In genomic region chr12:67268896-67269631, GRCh38 we compare ENCODE assay signal across 1 cellular context.
TF ChIP-seq lines count a peak whose summit lies in the region.

Gene CAND1, plus strand, starts transcription at chr12:67269358. Its CDS starts 360 bp downstream, at chr12:67269718.

TF ChIP-seq in K562, 482 proteins besides CTCF, POLR2A, EP300 and RAD21 (continued from another document and continues in another):
- TF ChIP-seq ZNF639 (CRISPR knock-in tag; conservative IDR thresholded peaks at IDR 0.05 in 1 of 2, IDR thresholded peaks at IDR 0.05 in 1 of 2) (peak in 1 of 2 experiments; percentile 87; a peak in 2 of 4 replicates), FOXM1 (IDR thresholded peaks at IDR 0.05; ENCODE audit: low read depth) (peak; percentile 61), FOXM1 (CRISPR knock-in tag; IDR thresholded peaks at IDR 0.05; ENCODE audit: low read depth) (no peak), EP400 (IDR thresholded peaks at IDR 0.05) (peak; percentile 100), UBTF (IDR thresholded peaks at IDR 0.05; ENCODE audit: borderline replicate concordance in 1 of 2, low read depth in 2 of 2, low read length in 2 of 2) (peak; percentile 40 to 59; a peak in 1 of 4 replicates), SRF (CRISPR knock-in tag; IDR thresholded peaks at IDR 0.05) (peak in 1 of 2 experiments; percentile 38; a peak in 1 of 4 replicates), NFE2 (IDR thresholded peaks at IDR 0.05; ENCODE audit: low read depth) (peak; percentile 87), ZNF655 (CRISPR knock-in tag; IDR thresholded peaks at IDR 0.05) (no peak), GTF2E2 (tag; IDR thresholded peaks at IDR 0.05) (peak; percentile 11; the same call in 1 of the 2 replicates), OTX1 (CRISPR knock-in tag; IDR thresholded peaks at IDR 0.05) (peak; percentile 62; the same call in 1 of the 2 replicates), U2AF2 (optimal IDR thresholded peaks at IDR 0.05; ENCODE audit: low read depth, low read length) (no peak), TFAM (CRISPR knock-in tag; conservative IDR thresholded peaks at IDR 0.05) (no peak), FOXA3 (CRISPR knock-in tag; conservative IDR thresholded peaks at IDR 0.05 in 1 of 2, IDR thresholded peaks at IDR 0.05 in 1 of 2) (0 out of 4 replicates have a peak, but pooled peaks of 1 of the 2 experiments have one; percentile 61), TRIM24 (IDR thresholded peaks at IDR 0.05) (peak in 1 of 2 experiments; percentile 71; a peak in 2 of 4 replicates), E2F1 (CRISPR knock-in tag; IDR thresholded peaks at IDR 0.05) (0 out of 2 replicates have a peak, but pooled peaks have one; percentile 10), ZNF561 (CRISPR knock-in tag; conservative IDR thresholded peaks at IDR 0.05) (no peak), MCM2 (IDR thresholded peaks at IDR 0.05; ENCODE audit: low read depth) (no peak), ZNF644 (tag; IDR thresholded peaks at IDR 0.05; ENCODE audit: low read depth) (peak; percentile 89), NCOR1 (IDR thresholded peaks at IDR 0.05) (peak; percentile 53; the same call in 1 of the 2 replicates), HNRNPLL (IDR thresholded peaks at IDR 0.05; ENCODE audit: low read depth, low read length, poor library complexity, severe bottlenecking) (peak; percentile 66), ZNF586 (CRISPR knock-in tag; conservative IDR thresholded peaks at IDR 0.05) (no peak), ZBTB8A (IDR thresholded peaks at IDR 0.05; ENCODE audit: partially characterized antibody) (peak; percentile 64), CGGBP1 (CRISPR knock-in tag; IDR thresholded peaks at IDR 0.05) (no peak; the same call in 1 of the 2 replicates), SMAD4 (CRISPR knock-in tag; conservative IDR thresholded peaks at IDR 0.05) (peak; percentile 90), ZBTB2 (IDR thresholded peaks at IDR 0.05) (peak; percentile 91), NCOA6 (IDR thresholded peaks at IDR 0.05) (peak; percentile 95), CXXC5 (CRISPR knock-in tag; IDR thresholded peaks at IDR 0.05) (peak; percentile 98), SP2 (IDR thresholded peaks at IDR 0.05; ENCODE audit: extremely low read depth, low read depth, low read length, poor library complexity, severe bottlenecking) (peak; percentile 58), NFIC (IDR thresholded peaks at IDR 0.05) (peak; percentile 98), MYBL2 (IDR thresholded peaks at IDR 0.05; ENCODE audit: low read depth) (peak; percentile 88), MYBL2 (CRISPR knock-in tag; IDR thresholded peaks at IDR 0.05; ENCODE audit: borderline replicate concordance) (no peak), HES1 (IDR thresholded peaks at IDR 0.05; ENCODE audit: low read depth) (no peak), VEZF1 (CRISPR knock-in tag; IDR thresholded peaks at IDR 0.05) (peak; percentile 95), GABPB1 (CRISPR knock-in tag; IDR thresholded peaks at IDR 0.05) (peak; percentile 16; the same call in 1 of the 2 replicates), BHLHE40 (IDR thresholded peaks at IDR 0.05; ENCODE audit: low read length) (peak; percentile 6; the same call in 1 of the 2 replicates), ZC3H8 (IDR thresholded peaks at IDR 0.05) (no peak), SMAD1 (IDR thresholded peaks at IDR 0.05; ENCODE audit: low read depth, low read length, partially characterized antibody) (peak; percentile 55), XRCC5 (IDR thresholded peaks at IDR 0.05; ENCODE audit: low read depth, low read length) (peak; percentile 56; the same call in 1 of the 2 replicates), MLLT1 (IDR thresholded peaks at IDR 0.05) (peak in 1 of 2 experiments; percentile 41; a peak in 1 of 4 replicates), HIVEP1 (CRISPR knock-in tag; IDR thresholded peaks at IDR 0.05) (peak; percentile 9; the same call in 1 of the 2 replicates), POLR2B (IDR thresholded peaks at IDR 0.05; ENCODE audit: low read depth, partially characterized antibody) (peak; percentile 50), MXI1 (IDR thresholded peaks at IDR 0.05; ENCODE audit: low read depth, low read length) (peak; percentile 54; the same call in 1 of the 2 replicates), HDAC3 (IDR thresholded peaks at IDR 0.05; ENCODE audit: borderline replicate concordance, partially characterized antibody) (peak; percentile 70), CEBPB (tag; IDR thresholded peaks at IDR 0.05) (0 out of 2 replicates have a peak, but pooled peaks have one; percentile 6), HNRNPL (IDR thresholded peaks at IDR 0.05; ENCODE audit: low read depth, low read length) (no peak), CBX1 (IDR thresholded peaks at IDR 0.05; ENCODE audit: low read depth) (no peak), NFATC3 (IDR thresholded peaks at IDR 0.05) (no peak), MAX (CRISPR knock-in tag; IDR thresholded peaks at IDR 0.05) (peak; percentile 80), ZNF175 (CRISPR knock-in tag; IDR thresholded peaks at IDR 0.05; ENCODE audit: low read depth) (peak; percentile 58; the same call in 1 of the 2 replicates), ZNF766 (CRISPR knock-in tag; conservative IDR thresholded peaks at IDR 0.05) (0 out of 2 replicates have a peak, but pooled peaks have one; percentile 71), DPF2 (IDR thresholded peaks at IDR 0.05) (no peak), FOXK1 (CRISPR knock-in tag; IDR thresholded peaks at IDR 0.05; ENCODE audit: borderline replicate concordance) (0 out of 2 replicates have a peak, but pooled peaks have one; percentile 19), ZNF511 (CRISPR knock-in tag; IDR thresholded peaks at IDR 0.05) (0 out of 2 replicates have a peak, but pooled peaks have one; percentile 60), SIN3B (IDR thresholded peaks at IDR 0.05; ENCODE audit: low read depth) (no peak), PML (IDR thresholded peaks at IDR 0.05; ENCODE audit: low read length) (peak; percentile 55), HNRNPUL1 (IDR thresholded peaks at IDR 0.05; ENCODE audit: low read length) (no peak), RB1 (IDR thresholded peaks at IDR 0.05; ENCODE audit: low read depth) (peak; percentile 79), MEIS2 (IDR thresholded peaks at IDR 0.05; ENCODE audit: partially characterized antibody) (no peak), ARID1B (IDR thresholded peaks at IDR 0.05) (0 out of 2 replicates have a peak, but pooled peaks have one; percentile 45)
